ENCODE assay signal across 12 cellular contexts in genomic region chr1:157849229-157849875, GRCh38. TPM values are rescaled to one million over a fixed set of nuclear protein-coding genes. Genes with fewer than 3 reads are reported as not detected.
DNase-seq lines count a peak whose midpoint lies in the region; ATAC-seq and TF ChIP-seq lines count a peak whose summit lies in the region.
"Had no signal": no experiment of that assay in that cellular context is flagged by ENCODE, and none has a peak within 500 bp of the region (broad histone marks: within the 10 kb centered on the region; RNA-seq: fewer than 3 reads in every experiment).

No MANE protein-coding gene starts in this region.

- H3K27ac ChIP-seq in OCI-LY3 (ENCODE audit: low read length) = peak overlapping the region; percentile 33
- H3K27ac ChIP-seq: vagina had no signal

- no peaks in the 10 kb centered on the region for H4K20me1 ChIP-seq in OCI-LY3 (ENCODE audit: insufficient read depth, low read length)

- no peaks in the 10 kb centered on the region for H3K9me3 Mint-ChIP-seq in osteocyte (ENCODE audit: unreplicated experiment)
- H3K9me3 Mint-ChIP-seq: neural crest cell had no signal

- no peaks in the 10 kb centered on the region for H3K79me2 ChIP-seq in OCI-LY3 (ENCODE audit: low read length)

- no peaks in the 10 kb centered on the region for H3K9me3 ChIP-seq in OCI-LY3 (ENCODE audit: insufficient read depth, low read length)
- H3K9me3 ChIP-seq: vagina had no signal

- DNase-seq in AML-193 (lab: John Stamatoyannopoulos, UW) (peak; percentile 9 to 28), osteocyte (ENCODE audit: extremely low spot score, unreplicated experiment) (no peak), NCI-H526 treated with DMSO at 0.1 percent for 48 hours (lab: John Stamatoyannopoulos, UW) (no peak), mesenteric fat pad (ENCODE audit: low spot score) (no peak)
- no peak for DNase-seq in activated CD8-positive, alpha-beta memory T cell treated with anti-CD3 and anti-CD28 coated beads, Interleukin-2, amount 50 U/mL, for 4 hours
- DNase-seq: activated CD4-positive, alpha-beta T cell treated with anti-CD3 and anti-CD28 coated beads for 48 hours; NCI-H1092 had no signal

- peaks cover 23% of the 10 kb centered on the region for H3K4me1 ChIP-seq in OCI-LY3 (ENCODE audit: low read length)
- H3K4me1 ChIP-seq: vagina had no signal

- peak overlapping the region; percentile 22; the same call in 1 of the 2 replicates for H3K4me3 ChIP-seq in OCI-LY3 (ENCODE audit: low read length)
- H3K4me3 ChIP-seq: vagina had no signal

- TF ChIP-seq CTCF in OCI-LY3 (IDR thresholded peaks at IDR 0.05; ENCODE audit: low read depth, low read length) (no peak), osteocyte (IDR thresholded peaks at IDR 0.05) (no peak)

- no peaks in the 10 kb centered on the region for H3K36me3 Mint-ChIP-seq in osteocyte (ENCODE audit: unreplicated experiment)

- no peaks in the 10 kb centered on the region for H3K36me3 ChIP-seq in OCI-LY3 (replicated peaks; ENCODE audit: low read depth, low read length)
- H3K36me3 ChIP-seq: vagina had no signal

- peak overlapping the region; percentile 22; the same call in 1 of the 2 replicates for H3K9ac ChIP-seq in OCI-LY3 (ENCODE audit: low read length)

- peak overlapping the region; percentile 60 for H3K4me2 ChIP-seq in OCI-LY3 (ENCODE audit: low read length)

- H3K27me3 Mint-ChIP-seq in osteocyte (ENCODE audit: unreplicated experiment) = peaks cover under 1% of the 10 kb centered on the region

- peak overlapping the region; percentile 50; the same call in 1 of the 2 replicates for H2AFZ ChIP-seq in OCI-LY3 (ENCODE audit: low read depth, low read length)

- H3K27ac Mint-ChIP-seq in osteocyte (ENCODE audit: unreplicated experiment) = no peak overlapping the region

- H3K27me3 ChIP-seq in OCI-LY3 (ENCODE audit: low read depth, low read length) = 0 out of 2 replicates have a peak, but pooled peaks cover 2% of the 10 kb centered on the region
- H3K27me3 ChIP-seq: vagina had no signal

- H3K4me3 Mint-ChIP-seq in osteocyte (ENCODE audit: unreplicated experiment) = no peak overlapping the region
- H3K4me3 Mint-ChIP-seq: neural crest cell had no signal

- H3K4me1 Mint-ChIP-seq in osteocyte (ENCODE audit: unreplicated experiment) = no peaks in the 10 kb centered on the region
- H3K4me1 Mint-ChIP-seq: neural crest cell had no signal

- ATAC-seq in GM19324 (IDR thresholded peaks at IDR 0.05; ENCODE audit: low FRiP score, unreplicated experiment) = peak; percentile 61
- peak; percentile 80 for ATAC-seq in HG03025 (IDR thresholded peaks at IDR 0.05; ENCODE audit: low FRiP score, unreplicated experiment)

RNA-seq across cellular contexts. Expression of gene CD5L, which starts 7.7 kb away (rescaled TPM):
- total RNA-seq in osteocyte (not detected in 2 replicates), mesenteric fat pad (not detected)
- total RNA-seq: neural crest cell, vagina had no signal

RNA-seq across cellular contexts. Expression of gene FCRL1, which starts 29.4 kb away (rescaled TPM):
- total RNA-seq in osteocyte = not detected in 2 replicates
- 0.32 TPM for total RNA-seq in mesenteric fat pad
- total RNA-seq: neural crest cell had no signal

Comparison
In these comparisons a context has a peak if more than half of its experiments do, and no peak if none do; other contexts are left out.
1. DNase-seq: peak in AML-193 (2 of 2); none in osteocyte (single experiment), NCI-H526 treated with DMSO at 0.1 percent for 48 hours (single experiment), mesenteric fat pad (single experiment) and activated CD8-positive, alpha-beta memory T cell treated with anti-CD3 and anti-CD28 coated beads, Interleukin-2, amount 50 U/mL, for 4 hours (single experiment).